ENCODE assay signal across 16 cellular contexts in the genomic region with DNA sequence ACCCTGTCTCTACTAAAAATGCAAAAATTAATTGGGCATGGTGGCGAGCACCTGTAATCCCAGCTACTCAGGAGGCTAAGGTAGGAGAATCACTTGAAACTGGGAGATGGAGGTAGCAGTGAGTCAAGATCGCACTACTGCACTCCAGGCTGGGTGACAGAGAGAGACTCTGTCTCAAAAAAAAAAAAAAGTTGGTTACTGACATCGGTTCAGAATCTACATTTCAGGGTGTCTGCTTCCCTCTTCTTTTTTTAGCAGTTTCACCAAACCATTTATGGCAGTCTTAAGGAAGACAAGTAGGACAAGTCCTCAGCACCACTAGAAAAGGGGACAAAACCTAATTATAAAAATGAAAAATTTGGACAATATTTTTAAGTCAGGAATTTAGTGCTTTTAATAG. TPM values are rescaled to one million over a fixed set of nuclear protein-coding genes. Genes with fewer than 3 reads are reported as not detected.
DNase-seq lines count a peak whose midpoint lies in the region; ATAC-seq and TF ChIP-seq lines count a peak whose summit lies in the region.
"Had no signal": no experiment of that assay in that cellular context is flagged by ENCODE, and none has a peak within 500 bp of the region (broad histone marks: within the 10 kb centered on the region; RNA-seq: fewer than 3 reads in every experiment).

No MANE protein-coding gene starts in this region.

- CTCF ChIA-PET in OCI-LY7 (lab: Charles Lee; ENCODE audit: unreplicated experiment): no interaction called here

- H3K4me3 ChIP-seq in OCI-LY7 (ENCODE audit: low read depth, low read length, poor library complexity, severe bottlenecking): no peak overlapping the region
- H3K4me3 ChIP-seq: testis had no signal

- peak overlapping the region; percentile 40 for H3K27ac Mint-ChIP-seq in stimulated activated naive CD8-positive, alpha-beta T cell treated with anti-CD3 and anti-CD28 coated beads, Interleukin-15, Interleukin-2, amounts not matched to agents 100 ng/mL and 50 ng/mL, for 24 hours
- no peak overlapping the region for H3K27ac Mint-ChIP-seq in stimulated activated naive CD8-positive, alpha-beta T cell treated with anti-CD3 and anti-CD28 coated beads, Interleukin-15, amount 100 ng/mL, for 72 hours

- H3K36me3 Mint-ChIP-seq in stimulated activated naive CD8-positive, alpha-beta T cell treated with anti-CD3 and anti-CD28 coated beads, Interleukin-15, Interleukin-2, amounts not matched to agents 100 ng/mL and 50 ng/mL, for 24 hours (ENCODE audit: low read depth): peaks cover 5% of the 10 kb centered on the region

- no TSS peak for BruUV-seq in OCI-LY7 (replicated peaks; lab: Mats Ljungman, UMichigan)

- intact Hi-C loops in OCI-LY7 (cut with micrococcal nuclease; ENCODE audit: unreplicated experiment): loop anchor here (5.0 to 10.0 kb wide), 2 partner anchors 329 to 1118 kb away; partner anchors contain the start of genes APEH and CAMP

- no peaks in the 10 kb centered on the region for H3K9me3 ChIP-seq in OCI-LY7 (ENCODE audit: low read length)
- H3K9me3 ChIP-seq: testis had no signal

- peaks cover 56% of the 10 kb centered on the region for H3K4me1 Mint-ChIP-seq in stimulated activated naive CD8-positive, alpha-beta T cell treated with anti-CD3 and anti-CD28 coated beads, Interleukin-15, Interleukin-2, amounts not matched to agents 100 ng/mL and 50 ng/mL, for 24 hours (ENCODE audit: low read depth)
- peaks cover 52% of the 10 kb centered on the region for H3K4me1 Mint-ChIP-seq in stimulated activated naive CD8-positive, alpha-beta T cell treated with anti-CD3 and anti-CD28 coated beads, Interleukin-15, amount 100 ng/mL, for 72 hours

- peaks cover 16% of the 10 kb centered on the region for H3K79me2 ChIP-seq in OCI-LY7 (ENCODE audit: insufficient read depth, low read depth, low read length)

- no peaks in the 10 kb centered on the region for H3K9me2 ChIP-seq in OCI-LY7 (ENCODE audit: insufficient read depth, low read length)

- no peaks in the 10 kb centered on the region for H3K36me3 ChIP-seq in OCI-LY7 (ENCODE audit: insufficient read depth, low read length)

- H2AFZ ChIP-seq in OCI-LY7 (ENCODE audit: low read length): no peak overlapping the region

- no peak for ATAC-seq in stimulated activated naive CD8-positive, alpha-beta T cell treated with anti-CD3 and anti-CD28 coated beads, Interleukin-15, amount 100 ng/mL, for 72 hours
- ATAC-seq in GM18511 (IDR thresholded peaks at IDR 0.05; ENCODE audit: unreplicated experiment) (no peak), HG02588 (IDR thresholded peaks at IDR 0.05; ENCODE audit: unreplicated experiment) (no peak)
- ATAC-seq: activated T-helper 17 cell treated with anti-CD3 and anti-CD28 coated beads, Interleukin-2, amount 50 U/mL, for 72 hours had no signal

- no peak for TF ChIP-seq CTCF in OCI-LY7 (conservative IDR thresholded peaks at IDR 0.05; ENCODE audit: low read length)

- POLR2A ChIA-PET in OCI-LY7 (lab: Charles Lee): interaction anchor here (0.6 to 1.3 kb wide), 5 partner anchors 8 to 1099 kb away, joined by 3 to 10 read pairs (median 4); no protein-coding TSS in a partner anchor

- H3K4me2 ChIP-seq in OCI-LY7 (ENCODE audit: low read length): peak overlapping the region; percentile 10

- DNase-seq in stimulated activated naive CD8-positive, alpha-beta T cell treated with anti-CD3 and anti-CD28 coated beads, Interleukin-15, amount 100 ng/mL, for 72 hours: no peak
- DNase-seq in OCI-LY7 (ENCODE audit: low spot score): no peak
- DNase-seq in NCI-H2107 (lab: John Stamatoyannopoulos, UW): no peak
- DNase-seq in glomerular visceral epithelial cell (ENCODE audit: extremely low spot score): no peak
- DNase-seq: activated CD4-positive, alpha-beta T cell treated with anti-CD3 and anti-CD28 coated beads, Interleukin-2, amount 10 ng/mL, durations not matched to agents 24 days and 14 days; DND-41; mesendoderm; NCI-H1417; NCI-H226; stimulated activated CD4-positive, alpha-beta T cell treated with anti-CD3 and anti-CD28 coated beads, Interleukin-12 subunit alpha, Interleukin-12 subunit beta, amount 100 ng/mL, for 4 hours; testis had no signal

- no peaks in the 10 kb centered on the region for H4K20me1 ChIP-seq in OCI-LY7 (ENCODE audit: insufficient read depth, low read length)

- H3K27me3 Mint-ChIP-seq in stimulated activated naive CD8-positive, alpha-beta T cell treated with anti-CD3 and anti-CD28 coated beads, Interleukin-15, Interleukin-2, amounts not matched to agents 100 ng/mL and 50 ng/mL, for 24 hours: no peaks in the 10 kb centered on the region
- no peaks in the 10 kb centered on the region for H3K27me3 Mint-ChIP-seq in stimulated activated naive CD8-positive, alpha-beta T cell treated with anti-CD3 and anti-CD28 coated beads, Interleukin-15, amount 100 ng/mL, for 72 hours
- H3K27me3 Mint-ChIP-seq: activated CD4-positive, alpha-beta T cell treated with anti-CD3 and anti-CD28 coated beads, Interleukin-2, amount 10 ng/mL, durations not matched to agents 24 days and 14 days; activated T-helper 17 cell treated with anti-CD3 and anti-CD28 coated beads, Interleukin-2, amount 50 U/mL, for 72 hours had no signal

- H3K27ac ChIP-seq in OCI-LY7 (ENCODE audit: low read depth, low read length, poor library complexity, severe bottlenecking): peak overlapping the region; percentile 9
- peak overlapping the region; percentile 57 for H3K27ac ChIP-seq in layer of hippocampus (ENCODE audit: low read depth, low read length)
- H3K27ac ChIP-seq: testis had no signal

- no peaks in the 10 kb centered on the region for H3K9me3 Mint-ChIP-seq in stimulated activated naive CD8-positive, alpha-beta T cell treated with anti-CD3 and anti-CD28 coated beads, Interleukin-15, Interleukin-2, amounts not matched to agents 100 ng/mL and 50 ng/mL, for 24 hours
- peaks cover 0 to 5% of the 10 kb centered on the region in 2 donors for H3K9me3 Mint-ChIP-seq in stimulated activated naive CD8-positive, alpha-beta T cell treated with anti-CD3 and anti-CD28 coated beads, Interleukin-15, amount 100 ng/mL, for 72 hours
- H3K9me3 Mint-ChIP-seq: activated CD4-positive, alpha-beta T cell treated with anti-CD3 and anti-CD28 coated beads, Interleukin-2, amount 10 ng/mL, durations not matched to agents 24 days and 14 days; activated T-helper 17 cell treated with anti-CD3 and anti-CD28 coated beads, Interleukin-2, amount 50 U/mL, for 72 hours had no signal

- H3K27me3 ChIP-seq in layer of hippocampus (ENCODE audit: control insufficient read depth, insufficient read depth, low read length): no peaks in the 10 kb centered on the region
- H3K27me3 ChIP-seq: testis had no signal

- no peak overlapping the region for H3K4me3 Mint-ChIP-seq in stimulated activated naive CD8-positive, alpha-beta T cell treated with anti-CD3 and anti-CD28 coated beads, Interleukin-15, Interleukin-2, amounts not matched to agents 100 ng/mL and 50 ng/mL, for 24 hours
- no peak overlapping the region for H3K4me3 Mint-ChIP-seq in stimulated activated naive CD8-positive, alpha-beta T cell treated with anti-CD3 and anti-CD28 coated beads, Interleukin-15, amount 100 ng/mL, for 72 hours
- H3K4me3 Mint-ChIP-seq: activated CD4-positive, alpha-beta T cell treated with anti-CD3 and anti-CD28 coated beads, Interleukin-2, amount 10 ng/mL, durations not matched to agents 24 days and 14 days had no signal

- peaks cover 83% of the 10 kb centered on the region for H3K4me1 ChIP-seq in OCI-LY7 (ENCODE audit: insufficient read depth, low read length, poor library complexity, severe bottlenecking)

RNA-seq across cellular contexts. Expression of gene USP4, which starts 3.3 kb away (rescaled TPM):
- 28.6 and 41.6 TPM in 2 replicates for total RNA-seq in OCI-LY7 (2014; rRNA removed; shearing (Covaris generic))
- total RNA-seq in OCI-LY7 (2022): 74.6 and 80.3 TPM in 2 replicates

RNA-seq across cellular contexts. Expression of gene GPX1, which starts 15.0 kb away (rescaled TPM):
- 77.6 and 82.3 TPM in 2 replicates for total RNA-seq in OCI-LY7 (2014; rRNA removed; shearing (Covaris generic))
- total RNA-seq in OCI-LY7 (2022): 119 and 148 TPM in 2 replicates
